10 cellular contexts compared by ENCODE assay signal in genomic region chr7:141011443-141011842, GRCh38. TPM values are rescaled to one million over a fixed set of nuclear protein-coding genes. Genes with fewer than 3 reads are reported as not detected.
DNase-seq lines count a peak whose midpoint lies in the region; ATAC-seq and TF ChIP-seq lines count a peak whose summit lies in the region.
"Had no signal": no experiment of that assay in that cellular context is flagged by ENCODE, and none has a peak within 500 bp of the region (broad histone marks: within the 10 kb centered on the region; RNA-seq: fewer than 3 reads in every experiment).

No MANE protein-coding gene starts in this region.

- H3K9me3 Mint-ChIP-seq in activated naive CD4-positive, alpha-beta T cell treated with anti-CD3 and anti-CD28 coated beads for 36 hours: peaks cover 1% of the 10 kb centered on the region
- H3K9me3 Mint-ChIP-seq in immature natural killer cell (no peaks in the 10 kb centered on the region), nephron progenitor cell (peaks cover 5% of the 10 kb centered on the region)
- peaks cover 4% of the 10 kb centered on the region for H3K9me3 Mint-ChIP-seq in activated T-helper 2 cell treated with anti-CD3 and anti-CD28 coated beads, Interferon-gamma antibody, Interleukin-2, Interleukin-4, amounts not matched to agents 10 μg/mL and 5 μg/mL and 100 μg/mL, durations not matched to agents 14 hours and 24 hours and 36 hours

- H3K27me3 Mint-ChIP-seq in activated naive CD4-positive, alpha-beta T cell treated with anti-CD3 and anti-CD28 coated beads for 36 hours (ENCODE audit: low read depth): no peaks in the 10 kb centered on the region
- H3K27me3 Mint-ChIP-seq in immature natural killer cell (ENCODE audit: low read depth in 3 of 3) (peaks cover 6 to 16% (median 16%) of the 10 kb centered on the region in 3 donors), nephron progenitor cell (ENCODE audit: low read depth, poor library complexity) (peaks cover 10% of the 10 kb centered on the region)
- peaks cover 1% of the 10 kb centered on the region for H3K27me3 Mint-ChIP-seq in activated T-helper 2 cell treated with anti-CD3 and anti-CD28 coated beads, Interferon-gamma antibody, Interleukin-2, Interleukin-4, amounts not matched to agents 10 μg/mL and 5 μg/mL and 100 μg/mL, durations not matched to agents 14 hours and 24 hours and 36 hours (ENCODE audit: low read depth)

- peaks cover 35% of the 10 kb centered on the region for H3K4me1 Mint-ChIP-seq in activated naive CD4-positive, alpha-beta T cell treated with anti-CD3 and anti-CD28 coated beads for 36 hours (ENCODE audit: low read depth)
- H3K4me1 Mint-ChIP-seq in immature natural killer cell: peaks cover 41 to 47% of the 10 kb centered on the region in 2 donors
- H3K4me1 Mint-ChIP-seq in nephron progenitor cell: peaks cover 19% of the 10 kb centered on the region
- H3K4me1 Mint-ChIP-seq in activated T-helper 2 cell treated with anti-CD3 and anti-CD28 coated beads, Interferon-gamma antibody, Interleukin-2, Interleukin-4, amounts not matched to agents 10 μg/mL and 5 μg/mL and 100 μg/mL, durations not matched to agents 14 hours and 24 hours and 36 hours (ENCODE audit: low read depth): peaks cover 31% of the 10 kb centered on the region

- no peak overlapping the region for H3K4me3 Mint-ChIP-seq in activated naive CD4-positive, alpha-beta T cell treated with anti-CD3 and anti-CD28 coated beads for 36 hours
- H3K4me3 Mint-ChIP-seq in immature natural killer cell (peak overlapping the region in 1 of 5 donors; percentile 38), nephron progenitor cell (no peak overlapping the region)
- no peak overlapping the region for H3K4me3 Mint-ChIP-seq in activated T-helper 2 cell treated with anti-CD3 and anti-CD28 coated beads, Interferon-gamma antibody, Interleukin-2, Interleukin-4, amounts not matched to agents 10 μg/mL and 5 μg/mL and 100 μg/mL, durations not matched to agents 14 hours and 24 hours and 36 hours (ENCODE audit: low read depth)
- H3K4me3 Mint-ChIP-seq: CD14-positive monocyte had no signal

- H3K36me3 Mint-ChIP-seq in activated naive CD4-positive, alpha-beta T cell treated with anti-CD3 and anti-CD28 coated beads for 36 hours (ENCODE audit: low read depth): peaks cover 19% of the 10 kb centered on the region
- H3K36me3 Mint-ChIP-seq in immature natural killer cell: peaks cover 11 to 22% (median 15%) of the 10 kb centered on the region in 3 donors
- H3K36me3 Mint-ChIP-seq in nephron progenitor cell (ENCODE audit: low read depth): peaks cover 20% of the 10 kb centered on the region
- peaks cover 35% of the 10 kb centered on the region for H3K36me3 Mint-ChIP-seq in activated T-helper 2 cell treated with anti-CD3 and anti-CD28 coated beads, Interferon-gamma antibody, Interleukin-2, Interleukin-4, amounts not matched to agents 10 μg/mL and 5 μg/mL and 100 μg/mL, durations not matched to agents 14 hours and 24 hours and 36 hours (ENCODE audit: low read depth)

- intact Hi-C loops in activated naive CD4-positive, alpha-beta T cell treated with anti-CD3 and anti-CD28 coated beads for 36 hours (cut with micrococcal nuclease): loop anchor here (5.0 kb wide), 5 partner anchors 609 to 1904 kb away; partner anchors contain the start of genes KDM7A, RAB19 and ZC3HAV1
- intact Hi-C loops in activated T-helper 2 cell treated with anti-CD3 and anti-CD28 coated beads, Interferon-gamma antibody, Interleukin-2, Interleukin-4, amounts not matched to agents 10 μg/mL and 5 μg/mL and 100 μg/mL, durations not matched to agents 14 hours and 24 hours and 36 hours (cut with micrococcal nuclease): loop anchor here (10.0 kb wide), 3 partner anchors 543 to 1783 kb away; partner anchors contain the start of gene AGK

- peak overlapping the region; percentile 42; the same call in 1 of the 2 replicates for H3K27ac ChIP-seq in VCaP
- H3K27ac ChIP-seq: KMS-11 had no signal

- no peak for DNase-seq in activated naive CD4-positive, alpha-beta T cell treated with anti-CD3 and anti-CD28 coated beads for 36 hours
- no peak for DNase-seq in activated naive CD4-positive, alpha-beta T cell treated with Interleukin-2 at 50 U/mL for 16 hours
- DNase-seq in immature natural killer cell (no peak), nephron progenitor cell (no peak), SK-N-DZ (ENCODE audit: low spot score) (no peak)
- no peak for DNase-seq in activated T-helper 2 cell treated with anti-CD3 and anti-CD28 coated beads, Interferon-gamma antibody, Interleukin-2, Interleukin-4, amounts not matched to agents 10 μg/mL and 5 μg/mL and 100 μg/mL, durations not matched to agents 14 hours and 24 hours and 36 hours (ENCODE audit: low spot score)

- no peak for ATAC-seq in HG03159 (IDR thresholded peaks at IDR 0.05; ENCODE audit: unreplicated experiment)

- CTCF ChIA-PET in activated naive CD4-positive, alpha-beta T cell treated with anti-CD3 and anti-CD28 coated beads for 36 hours (lab: Charles Lee): interaction anchor here (0.6 to 5.3 kb wide), 10 partner anchors 10 to 493 kb away, joined by 3 to 77 read pairs (median 4); no protein-coding TSS in a partner anchor

- peak overlapping the region; percentile 98 for H3K27ac Mint-ChIP-seq in activated naive CD4-positive, alpha-beta T cell treated with anti-CD3 and anti-CD28 coated beads for 36 hours
- H3K27ac Mint-ChIP-seq in immature natural killer cell (peak overlapping the region in 4 of 6 donors; percentile 13 to 99 (median 64)), nephron progenitor cell (peak overlapping the region; percentile 43)
- no peak overlapping the region for H3K27ac Mint-ChIP-seq in activated T-helper 2 cell treated with anti-CD3 and anti-CD28 coated beads, Interferon-gamma antibody, Interleukin-2, Interleukin-4, amounts not matched to agents 10 μg/mL and 5 μg/mL and 100 μg/mL, durations not matched to agents 14 hours and 24 hours and 36 hours

- TF ChIP-seq CTCF in VCaP (conservative IDR thresholded peaks at IDR 0.05) (no peak), nephron progenitor cell (IDR thresholded peaks at IDR 0.05) (no peak)

RNA-seq across cellular contexts. Expression of gene MRPS33, which starts 3.3 kb away (rescaled TPM):
- 100 to 1,000 TPM; 116 to 120 TPM for total RNA-seq in activated naive CD4-positive, alpha-beta T cell treated with anti-CD3 and anti-CD28 coated beads for 36 hours
- 10 to 100 TPM; 28.9 to 51.3 (median 46.9) TPM for polyA plus RNA-seq in immature natural killer cell
- 67.4 and 70.0 TPM in 2 replicates for total RNA-seq in activated T-helper 2 cell treated with anti-CD3 and anti-CD28 coated beads, Interferon-gamma antibody, Interleukin-2, Interleukin-4, amounts not matched to agents 10 μg/mL and 5 μg/mL and 100 μg/mL, durations not matched to agents 14 hours and 24 hours and 36 hours
- polyA plus RNA-seq in SK-N-DZ (2014; cell fraction: cytosol; rRNA removed): 18.2 and 35.5 TPM in 2 replicates
- 13.3 and 25.8 TPM in 2 replicates for polyA plus RNA-seq in SK-N-DZ (2014; cell fraction: nucleus; rRNA removed)
